8 cellular contexts compared by ENCODE assay signal in the genomic region with DNA sequence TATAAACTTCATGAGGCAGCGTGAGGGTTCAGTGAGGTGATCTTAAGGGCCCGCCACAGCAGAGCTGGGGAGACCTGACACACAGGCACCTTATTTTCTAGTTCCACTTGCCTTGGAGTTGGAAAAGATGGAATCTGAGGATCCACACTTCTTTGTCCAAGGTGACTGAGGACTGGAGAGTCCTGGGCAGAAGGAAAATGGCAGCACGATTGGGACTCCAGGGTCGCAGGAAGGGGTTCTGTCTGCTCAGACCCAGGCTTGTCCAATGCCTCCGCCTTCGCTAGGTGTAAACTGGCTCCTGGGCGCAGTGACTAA. TPM values are rescaled to one million over a fixed set of nuclear protein-coding genes. Genes with fewer than 3 reads are reported as not detected.
A peak's percentile ranks its signal among the peaks of the same experiment; 100 is the strongest.
DNase-seq lines count a peak whose midpoint lies in the region; ATAC-seq, FAIRE-seq and TF ChIP-seq lines count a peak whose summit lies in the region.
"Had no signal": no experiment of that assay in that cellular context is flagged by ENCODE, and none has a peak within 500 bp of the region (broad histone marks: within the 10 kb centered on the region; RNA-seq: fewer than 3 reads in every experiment).

No MANE protein-coding gene starts in this region.

- peaks cover 4% of the 10 kb centered on the region; the same call in 1 of the 2 replicates for H3K36me3 Mint-ChIP-seq in HFFc6 (ENCODE audit: low read depth)
- peaks cover 32% of the 10 kb centered on the region for H3K36me3 Mint-ChIP-seq in activated CD8-positive, alpha-beta T cell treated with anti-CD3 and anti-CD28 coated beads, Interleukin-2, amount 10 ng/mL, durations not matched to agents 7 days and 5 days (ENCODE audit: low read depth)
- peaks cover 58% of the 10 kb centered on the region for H3K36me3 Mint-ChIP-seq in stimulated activated effector memory CD8-positive, alpha-beta T cell treated with anti-CD3 and anti-CD28 coated beads, Interleukin-12 subunit alpha, Interleukin-12 subunit beta, amount 100 ng/mL, for 72 hours

- TF ChIP-seq CTCF in HFFc6 (IDR thresholded peaks at IDR 0.05) (no peak), GM20000 (IDR thresholded peaks at IDR 0.05; ENCODE audit: extremely low read depth, missing control alignments) (no peak)

- H3K9ac ChIP-seq in iPS-15b (ENCODE audit: low read depth, low read length), result no peak overlapping the region

- H3K9me3 ChIP-seq in iPS-15b (ENCODE audit: control insufficient read depth, insufficient read depth, low read length), result no peaks in the 10 kb centered on the region

- CTCF ChIA-PET in activated CD8-positive, alpha-beta T cell treated with anti-CD3 and anti-CD28 coated beads, Interleukin-2, amount 10 ng/mL, durations not matched to agents 7 days and 5 days (lab: Charles Lee), result interaction anchor here (1.0 to 6.7 kb wide), 4 partner anchors 11 to 118 kb away, joined by 7 to 53 read pairs (median 27); no protein-coding TSS in a partner anchor

- H3K27me3 Mint-ChIP-seq in HFFc6 (ENCODE audit: insufficient read depth), result peaks cover 5% of the 10 kb centered on the region
- no peaks in the 10 kb centered on the region for H3K27me3 Mint-ChIP-seq in activated CD8-positive, alpha-beta T cell treated with anti-CD3 and anti-CD28 coated beads, Interleukin-2, amount 10 ng/mL, durations not matched to agents 7 days and 5 days (ENCODE audit: low read depth)

- no peak for ATAC-seq in activated CD8-positive, alpha-beta T cell treated with anti-CD3 and anti-CD28 coated beads, Interleukin-2, amount 10 ng/mL, durations not matched to agents 7 days and 5 days
- no peak for ATAC-seq in stimulated activated effector memory CD8-positive, alpha-beta T cell treated with anti-CD3 and anti-CD28 coated beads, Interleukin-12 subunit alpha, Interleukin-12 subunit beta, amount 100 ng/mL, for 72 hours

- no peak for FAIRE-seq in frontal cortex (lab: Jason Lieb, UNC)

- H3K4me1 ChIP-seq in iPS-15b (ENCODE audit: control insufficient read depth, insufficient read depth, low read length), result peaks cover 5% of the 10 kb centered on the region

- POLR2A ChIA-PET in activated CD8-positive, alpha-beta T cell treated with anti-CD3 and anti-CD28 coated beads, Interleukin-2, amount 10 ng/mL, durations not matched to agents 7 days and 5 days (lab: Charles Lee), result interaction anchor here (0.8 to 3.7 kb wide), 3 partner anchors 9 to 161 kb away, joined by 3 to 33 read pairs (median 6); partner anchors contain the start of genes LYPLA2 and PNRC2

- DNase-seq in HFFc6 (no peak), SKM-1 treated with dmso at 0.1 percent for 144 hours (lab: John Stamatoyannopoulos, UW; ENCODE audit: unreplicated experiment) (no peak), frontal cortex (ENCODE audit: low spot score in 2 of 2) (no peak), GM20000 (ENCODE audit: low spot score) (no peak)
- DNase-seq in activated CD8-positive, alpha-beta T cell treated with anti-CD3 and anti-CD28 coated beads, Interleukin-2, amount 10 ng/mL, durations not matched to agents 7 days and 5 days, result no peak
- DNase-seq in stimulated activated effector memory CD8-positive, alpha-beta T cell treated with anti-CD3 and anti-CD28 coated beads, Interleukin-12 subunit alpha, Interleukin-12 subunit beta, amount 100 ng/mL, for 72 hours (ENCODE audit: low spot score in 2 of 2), result no peak
- DNase-seq: effector CD8-positive, alpha-beta T cell had no signal

- H3K27ac Mint-ChIP-seq in HFFc6, result peak overlapping the region; percentile 93
- peak overlapping the region; percentile 96 for H3K27ac Mint-ChIP-seq in activated CD8-positive, alpha-beta T cell treated with anti-CD3 and anti-CD28 coated beads, Interleukin-2, amount 10 ng/mL, durations not matched to agents 7 days and 5 days
- peak overlapping the region; percentile 95 for H3K27ac Mint-ChIP-seq in stimulated activated effector memory CD8-positive, alpha-beta T cell treated with anti-CD3 and anti-CD28 coated beads, Interleukin-12 subunit alpha, Interleukin-12 subunit beta, amount 100 ng/mL, for 72 hours

- peaks cover 30% of the 10 kb centered on the region for H3K36me3 ChIP-seq in iPS-15b (ENCODE audit: control insufficient read depth, insufficient read depth, low read length)

- peak overlapping the region; percentile 87 for H3K4me3 ChIP-seq in iPS-15b (ENCODE audit: low read depth, low read length)

- peaks cover 17% of the 10 kb centered on the region for H3K4me1 Mint-ChIP-seq in HFFc6 (ENCODE audit: low read depth)
- peaks cover 21% of the 10 kb centered on the region for H3K4me1 Mint-ChIP-seq in activated CD8-positive, alpha-beta T cell treated with anti-CD3 and anti-CD28 coated beads, Interleukin-2, amount 10 ng/mL, durations not matched to agents 7 days and 5 days (ENCODE audit: low read depth)
- H3K4me1 Mint-ChIP-seq in stimulated activated effector memory CD8-positive, alpha-beta T cell treated with anti-CD3 and anti-CD28 coated beads, Interleukin-12 subunit alpha, Interleukin-12 subunit beta, amount 100 ng/mL, for 72 hours, result peaks cover 19% of the 10 kb centered on the region

- H3K9me3 Mint-ChIP-seq in HFFc6, result no peaks in the 10 kb centered on the region
- no peaks in the 10 kb centered on the region for H3K9me3 Mint-ChIP-seq in activated CD8-positive, alpha-beta T cell treated with anti-CD3 and anti-CD28 coated beads, Interleukin-2, amount 10 ng/mL, durations not matched to agents 7 days and 5 days (ENCODE audit: insufficient read depth)
- H3K9me3 Mint-ChIP-seq in stimulated activated effector memory CD8-positive, alpha-beta T cell treated with anti-CD3 and anti-CD28 coated beads, Interleukin-12 subunit alpha, Interleukin-12 subunit beta, amount 100 ng/mL, for 72 hours, result no peaks in the 10 kb centered on the region

- peaks cover 10% of the 10 kb centered on the region for H3K27me3 ChIP-seq in iPS-15b (ENCODE audit: control insufficient read depth, insufficient read depth, low read length)

- peak overlapping the region; percentile 95 for H3K4me3 Mint-ChIP-seq in HFFc6
- H3K4me3 Mint-ChIP-seq in activated CD8-positive, alpha-beta T cell treated with anti-CD3 and anti-CD28 coated beads, Interleukin-2, amount 10 ng/mL, durations not matched to agents 7 days and 5 days, result peak overlapping the region; percentile 97
- peak overlapping the region; percentile 90 for H3K4me3 Mint-ChIP-seq in stimulated activated effector memory CD8-positive, alpha-beta T cell treated with anti-CD3 and anti-CD28 coated beads, Interleukin-12 subunit alpha, Interleukin-12 subunit beta, amount 100 ng/mL, for 72 hours

RNA-seq across cellular contexts. Expression of gene GALE, which starts 1.3 kb away (rescaled TPM):
- 10 to 100 TPM; 30.9 to 34.6 (median 33.5) TPM for total RNA-seq in HFFc6 (2021; fragmentation: NEBNext Ultra II Directional; extraction: Animal tissue kit (Norgen Biotek cat#: 25700))
- total RNA-seq in activated CD8-positive, alpha-beta T cell treated with anti-CD3 and anti-CD28 coated beads, Interleukin-2, amount 10 ng/mL, durations not matched to agents 7 days and 5 days, result 10 to 100 TPM; 27.6 to 31.9 TPM
- total RNA-seq in frontal cortex, result 26.1 TPM

RNA-seq across cellular contexts. Expression of gene LYPLA2, which starts 8.3 kb away (rescaled TPM):
- total RNA-seq in HFFc6 (2021; fragmentation: NEBNext Ultra II Directional; extraction: Animal tissue kit (Norgen Biotek cat#: 25700)), result 10 to 100 TPM; 55.7 to 65.0 (median 59.8) TPM
- 10 to 100 TPM; 84.2 to 88.2 TPM for total RNA-seq in activated CD8-positive, alpha-beta T cell treated with anti-CD3 and anti-CD28 coated beads, Interleukin-2, amount 10 ng/mL, durations not matched to agents 7 days and 5 days
- total RNA-seq in frontal cortex, result 27.7 TPM

RNA-seq across cellular contexts. Expression of gene PITHD1, which starts 21.0 kb away (rescaled TPM):
- total RNA-seq in HFFc6 (2021; fragmentation: NEBNext Ultra II Directional; extraction: Animal tissue kit (Norgen Biotek cat#: 25700)), result 10 to 100 TPM; 41.8 to 45.7 (median 44.8) TPM
- 10 to 100 TPM; 62.3 to 67.9 TPM for total RNA-seq in activated CD8-positive, alpha-beta T cell treated with anti-CD3 and anti-CD28 coated beads, Interleukin-2, amount 10 ng/mL, durations not matched to agents 7 days and 5 days
- total RNA-seq in frontal cortex, result 83.6 TPM

RNA-seq across cellular contexts. Expression of gene HMGCL, which starts 26.0 kb away (rescaled TPM):
- 10 to 100 TPM; 20.2 to 22.9 (median 21.7) TPM for total RNA-seq in HFFc6 (2021; fragmentation: NEBNext Ultra II Directional; extraction: Animal tissue kit (Norgen Biotek cat#: 25700))
- total RNA-seq in activated CD8-positive, alpha-beta T cell treated with anti-CD3 and anti-CD28 coated beads, Interleukin-2, amount 10 ng/mL, durations not matched to agents 7 days and 5 days, result 10 to 100 TPM; 24.9 to 27.1 TPM
- 11.8 TPM for total RNA-seq in frontal cortex

RNA-seq across cellular contexts. Expression of gene ELOA, which starts 55.9 kb away (rescaled TPM):
- 10 to 100 TPM; 55.5 to 72.6 (median 59.9) TPM for total RNA-seq in HFFc6 (2021; fragmentation: NEBNext Ultra II Directional; extraction: Animal tissue kit (Norgen Biotek cat#: 25700))
- 10 to 100 TPM; 29.2 to 31.0 TPM for total RNA-seq in activated CD8-positive, alpha-beta T cell treated with anti-CD3 and anti-CD28 coated beads, Interleukin-2, amount 10 ng/mL, durations not matched to agents 7 days and 5 days
- 24.5 TPM for total RNA-seq in frontal cortex
